8 cellular contexts compared by ENCODE assay signal in genomic region chr12:3077572-3078081, GRCh38. TPM values are rescaled to one million over a fixed set of nuclear protein-coding genes. Genes with fewer than 3 reads are reported as not detected.
DNase-seq lines count a peak whose midpoint lies in the region; ATAC-seq, FAIRE-seq and TF ChIP-seq lines count a peak whose summit lies in the region.

No MANE protein-coding gene starts in this region.

- no peak for DNase-seq in A549 (ENCODE audit: low read depth in 1 of 2, low spot score in 1 of 2)
- peak; percentile 28 for DNase-seq in activated CD8-positive, alpha-beta memory T cell treated with anti-CD3 and anti-CD28 coated beads, Interleukin-2, amount 50 U/mL, for 4 hours
- DNase-seq in Right ventricle myocardium superior, result peak; percentile 65
- DNase-seq in psoas muscle, result peak; percentile 49 to 70
- no peak for DNase-seq in NCI-H1092 (lab: John Stamatoyannopoulos, UW)
- DNase-seq in GOT3 (lab: John Stamatoyannopoulos, UW), result no peak

- no peak for FAIRE-seq in A549 (lab: Jason Lieb, UNC)

- H3K27me3 ChIP-seq in psoas muscle (ENCODE audit: insufficient read depth in 3 of 3, low read length in 2 of 3), result no peaks in the 10 kb centered on the region

- CTCF ChIA-PET in A549 (lab: Yijun Ruan, JAX), result interaction anchor here (0.7 to 1.3 kb wide), 3 partner anchors 10 to 198 kb away, joined by 3 to 8 read pairs (median 3); no protein-coding TSS in a partner anchor

- peaks cover 11% of the 10 kb centered on the region; the same call in 2 of the 3 replicates for H3K4me1 ChIP-seq in A549
- H3K4me1 ChIP-seq in psoas muscle, result peaks cover 29% of the 10 kb centered on the region

- TF ChIP-seq EP300 in A549 (IDR thresholded peaks at IDR 0.05), result no peak

- TF ChIP-seq RAD21 in A549 (conservative IDR thresholded peaks at IDR 0.05 in 1 of 2, IDR thresholded peaks at IDR 0.05 in 1 of 2), result no peak

- no peaks in the 10 kb centered on the region for H3K36me3 ChIP-seq in psoas muscle (ENCODE audit: insufficient read depth in 1 of 2, low read depth in 1 of 2)

- H3K9me3 ChIP-seq in A549 (no peaks in the 10 kb centered on the region), psoas muscle (no peaks in the 10 kb centered on the region)

- H3K4me2 ChIP-seq in A549, result peak overlapping the region; percentile 94

- ATAC-seq in A549 (peak; percentile 14 to 49), HG02623 (IDR thresholded peaks at IDR 0.05; ENCODE audit: unreplicated experiment) (peak; percentile 13), Right ventricle myocardium superior (ENCODE audit: poor library complexity) (peak; percentile 27), psoas muscle (peak in 3 of 4 donors; percentile 14 to 35 (median 23)), HG02884 (IDR thresholded peaks at IDR 0.05; ENCODE audit: unreplicated experiment) (no peak)

- intact Hi-C loops in Right ventricle myocardium superior (cut with DNase I) (loop anchor here (10.0 kb wide), 1 partner anchor 127 kb away; no protein-coding TSS in a partner anchor), psoas muscle (cut with DNase I) (loop anchor here in 1 of 2 donors (2.0 kb wide), 1 partner anchor 45 kb away; no protein-coding TSS in a partner anchor)

- no peak for TF ChIP-seq POLR2A in A549 (IDR thresholded peaks at IDR 0.05; ENCODE audit: low read length)

- POLR2A ChIA-PET in A549 (lab: Yijun Ruan, JAX), result interaction anchor here (0.6 kb wide), 1 partner anchor 193 kb away, joined by 9 read pairs; no protein-coding TSS in a partner anchor

- WGBS in A549 (ENCODE audit: missing lambda C conversion rate), result 9% methylated on average over 18 of the region's 32 CpGs
- 1% methylated on average over 27 to 32 of the region's 32 CpGs for WGBS in psoas muscle, 3 donors

- H3K4me3 ChIP-seq in A549 (peak overlapping the region; percentile 87), psoas muscle (peak overlapping the region; percentile 70)

- H3K27ac ChIP-seq in A549, result peak overlapping the region; percentile 83 to 87
- peak overlapping the region; percentile 91 for H3K27ac ChIP-seq in psoas muscle

- TF ChIP-seq CTCF in A549 (IDR thresholded peaks at IDR 0.05), result no peak
- TF ChIP-seq CTCF in psoas muscle (IDR thresholded peaks at IDR 0.05), result no peak

TF ChIP-seq in A549, 52 proteins besides CTCF, POLR2A, EP300 and RAD21:
- TF ChIP-seq ZC3H11A (IDR thresholded peaks at IDR 0.05) (no peak), HMGXB4 (CRISPR knock-in tag; IDR thresholded peaks at IDR 0.05; ENCODE audit: borderline replicate concordance) (no peak), HOXA7 (CRISPR knock-in tag; IDR thresholded peaks at IDR 0.05) (no peak), SMC3 (IDR thresholded peaks at IDR 0.05) (no peak), NFE2L2 (conservative IDR thresholded peaks at IDR 0.05; ENCODE audit: low read length) (no peak), ATOH8 (CRISPR knock-in tag; IDR thresholded peaks at IDR 0.05; ENCODE audit: low read depth) (no peak), RARB (CRISPR knock-in tag; IDR thresholded peaks at IDR 0.05) (no peak), HDAC2 (IDR thresholded peaks at IDR 0.05) (no peak), CHD4 (IDR thresholded peaks at IDR 0.05; ENCODE audit: borderline replicate concordance) (no peak), NPAS2 (CRISPR knock-in tag; IDR thresholded peaks at IDR 0.05; ENCODE audit: borderline replicate concordance) (no peak), POLR2AphosphoS2 (conservative IDR thresholded peaks at IDR 0.05; ENCODE audit: low read length) (no peak), HES2 (IDR thresholded peaks at IDR 0.05) (no peak), FOXS1 (CRISPR knock-in tag; IDR thresholded peaks at IDR 0.05) (no peak), GATA3 (IDR thresholded peaks at IDR 0.05; ENCODE audit: borderline replicate concordance) (no peak), RNF2 (IDR thresholded peaks at IDR 0.05; ENCODE audit: borderline replicate concordance, low read depth) (no peak), ZSCAN20 (CRISPR knock-in tag; IDR thresholded peaks at IDR 0.05) (no peak), PHF8 (IDR thresholded peaks at IDR 0.05; ENCODE audit: borderline replicate concordance, low read depth) (no peak), ZFP36 (IDR thresholded peaks at IDR 0.05; ENCODE audit: borderline replicate concordance, partially characterized antibody) (no peak)

RNA-seq across cellular contexts. Expression of gene TSPAN9, which starts 0.4 kb away (rescaled TPM):
- polyA plus RNA-seq in A549 (2011; rRNA removed) (16.1 and 20.1 TPM in 2 replicates), A549 (2017; fragmentation: RNase III; extraction: RNeasy Plus Mini Kit Qiagen cat#74134 plus additional on column Dnase treatment) (10.2 to 12.4 TPM (median 11.3 TPM) in 3 replicates), psoas muscle (10 to 100 TPM in 1 of 3 donors, 1 to 10 TPM in 2; 6.4 to 11.6 (median 9.8) TPM)
- polyA plus RNA-seq in A549 (2012; cell fraction: cytosol; rRNA removed), result 11.2 and 14.5 TPM in 2 replicates
- polyA plus RNA-seq in A549 (2012; cell fraction: nucleus; rRNA removed), result 20.0 and 20.1 TPM in 2 replicates
- 12.9 and 16.7 TPM in 2 replicates for polyA minus RNA-seq in A549 (2011; rRNA and poly(A)+ RNA removed)
- total RNA-seq in Right ventricle myocardium superior (156 TPM), psoas muscle (10 to 100 TPM in 3 of 4 donors, 1 to 10 TPM in 1; 8.0 to 28.0 (median 13.4) TPM)

Comparison
In these comparisons a context has a peak if more than half of its experiments do, and no peak if none do; other contexts are left out.
1. DNase-seq: peak in activated CD8-positive, alpha-beta memory T cell treated with anti-CD3 and anti-CD28 coated beads, Interleukin-2, amount 50 U/mL, for 4 hours (single experiment), Right ventricle myocardium superior (single experiment) and psoas muscle (2 of 2); none in A549 (0 of 2), NCI-H1092 (single experiment) and GOT3 (single experiment).